Comparison of ENCODE assay signal across 11 cellular contexts in the genomic region with DNA sequence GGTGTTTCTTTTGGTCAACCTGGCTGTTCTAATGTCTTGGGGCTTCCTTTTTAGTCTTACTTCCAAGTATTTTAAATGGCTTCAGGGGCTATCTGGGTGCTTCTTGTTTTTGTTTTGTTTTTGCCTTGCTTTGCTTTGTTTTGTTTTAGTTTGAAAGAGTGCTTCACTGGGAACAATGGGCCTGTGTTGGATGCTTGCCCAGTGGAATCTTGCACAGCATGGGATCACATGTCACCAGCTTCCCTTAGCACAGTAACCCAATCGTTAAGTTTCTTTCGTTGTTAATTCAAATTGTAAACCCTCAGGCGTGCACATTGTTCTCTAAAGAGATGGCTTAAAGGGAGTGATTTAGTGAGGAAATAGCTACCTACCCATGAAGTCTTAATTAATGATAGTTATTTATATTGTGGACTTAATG. TPM values are rescaled to one million over a fixed set of nuclear protein-coding genes. Genes with fewer than 3 reads are reported as not detected.
A peak's percentile ranks its signal among the peaks of the same experiment; 100 is the strongest.
DNase-seq lines count a peak whose midpoint lies in the region; ATAC-seq and TF ChIP-seq lines count a peak whose summit lies in the region.
"Had no signal": no experiment of that assay in that cellular context is flagged by ENCODE, and none has a peak within 500 bp of the region (broad histone marks: within the 10 kb centered on the region; RNA-seq: fewer than 3 reads in every experiment).

No MANE protein-coding gene starts in this region.

- H3K27me3 Mint-ChIP-seq in immature natural killer cell (ENCODE audit: low read depth in 3 of 3) = peaks cover 0 to 2% (median 0%) of the 10 kb centered on the region in 3 donors

- H3K36me3 ChIP-seq in HUES6 (ENCODE audit: control insufficient read depth, insufficient read depth, low read length) (no peaks in the 10 kb centered on the region), Panc1 (ENCODE audit: control insufficient read depth, insufficient read depth, low read length) (no peaks in the 10 kb centered on the region), heart right ventricle (no peaks in the 10 kb centered on the region)

- no TSS peak for BruUV-seq in Panc1 (replicated peaks; lab: Mats Ljungman, UMichigan)

- H3K4me1 ChIP-seq in HUES6 (ENCODE audit: control insufficient read depth, insufficient read depth, low read length) = peaks cover 26% of the 10 kb centered on the region
- H3K4me1 ChIP-seq in Panc1 (ENCODE audit: control insufficient read depth, insufficient read depth, low read length) = no peaks in the 10 kb centered on the region; the same call in 1 of the 2 replicates
- H3K4me1 ChIP-seq in heart right ventricle = peaks cover 0 to 18% (median 12%) of the 10 kb centered on the region in 9 donors

- H3K4me3 ChIP-seq in HUES6 (ENCODE audit: low read depth, low read length) = peak overlapping the region; percentile 22; the same call in 1 of the 2 replicates
- no peak overlapping the region for H3K4me3 ChIP-seq in Panc1 (ENCODE audit: low read depth in 2 of 2, low read length in 2 of 2)
- no peak overlapping the region for H3K4me3 ChIP-seq in heart right ventricle
- H3K4me3 ChIP-seq in retinal pigment epithelial cell (ENCODE audit: low read length) = no peak overlapping the region
- H3K4me3 ChIP-seq: GM12878 had no signal

- no peak overlapping the region for H3K4me3 Mint-ChIP-seq in immature natural killer cell

- no peak for TF ChIP-seq CTCF in Panc1 (IDR thresholded peaks at IDR 0.05)
- no peak for TF ChIP-seq CTCF in heart right ventricle (IDR thresholded peaks at IDR 0.05)
- TF ChIP-seq CTCF in retinal pigment epithelial cell (conservative IDR thresholded peaks at IDR 0.05; ENCODE audit: low read depth, low read length) = no peak

- no peak for DNase-seq in Panc1 (ENCODE audit: low read depth, low spot score)
- DNase-seq in heart right ventricle = peak; percentile 28 to 82
- peak; percentile 47 for DNase-seq in retinal pigment epithelial cell (ENCODE audit: low read depth)
- DNase-seq in immature natural killer cell = no peak
- no peak for DNase-seq in activated CD4-positive, alpha-beta T cell treated with anti-CD3 and anti-CD28 coated beads, Interleukin-2, amount 50 U/mL, for 4 hours
- DNase-seq in KBM-7 = no peak

- peak; percentile 46; the same call in 1 of the 2 replicates for ATAC-seq in Panc1
- ATAC-seq in heart right ventricle = peak; percentile 71 to 95 (median 92)
- no peak for ATAC-seq in GM18511 (IDR thresholded peaks at IDR 0.05; ENCODE audit: unreplicated experiment)
- ATAC-seq: GM12878 had no signal

- in situ Hi-C loops in Panc1 (cut with HindIII; ENCODE audit: low pct_unique_long_range_greater_than_20kb, low sequenced_read_pairs) = no loop called here
- in situ Hi-C loops in KBM-7 (cut with MboI; ENCODE audit: low pct_unique_long_range_greater_than_20kb, low sequenced_read_pairs) = no loop called here

- H3K9me3 ChIP-seq in HUES6 (ENCODE audit: control insufficient read depth, insufficient read depth, low read depth, low read length) = no peaks in the 10 kb centered on the region
- H3K9me3 ChIP-seq in Panc1 (ENCODE audit: control insufficient read depth, insufficient read depth, low read depth, low read length) = no peaks in the 10 kb centered on the region
- no peaks in the 10 kb centered on the region for H3K9me3 ChIP-seq in heart right ventricle

- no peak overlapping the region for H3K9ac ChIP-seq in HUES6 (ENCODE audit: low read length)

- H3K27ac Mint-ChIP-seq in immature natural killer cell = no peak overlapping the region

- no peaks in the 10 kb centered on the region for H3K9me3 Mint-ChIP-seq in immature natural killer cell

- no peaks in the 10 kb centered on the region for H3K4me1 Mint-ChIP-seq in immature natural killer cell

- H3K27ac ChIP-seq in HUES6 (ENCODE audit: low read depth, low read length) (peak overlapping the region; percentile 61; the same call in 1 of the 2 replicates), Panc1 (ENCODE audit: low read length) (no peak overlapping the region), heart right ventricle (peak overlapping the region in 8 of 10 donors; percentile 25 to 76 (median 46))
- H3K27ac ChIP-seq: epithelial cell of prostate, HL-60 had no signal

- H3K27me3 ChIP-seq in HUES6 (ENCODE audit: control insufficient read depth, insufficient read depth, low read length) = peaks cover 4% of the 10 kb centered on the region; the same call in 1 of the 2 replicates
- H3K27me3 ChIP-seq in Panc1 (ENCODE audit: control insufficient read depth, insufficient read depth, low read length) = peaks cover 12% of the 10 kb centered on the region
- H3K27me3 ChIP-seq in heart right ventricle = no peaks in the 10 kb centered on the region

- no peaks in the 10 kb centered on the region for H3K36me3 Mint-ChIP-seq in immature natural killer cell

- CTCF ChIA-PET in Panc1 (lab: Charles Lee) = no interaction called here

- POLR2A ChIA-PET in Panc1 (lab: Charles Lee) = no interaction called here

- WGBS in heart right ventricle, 2 donors = 21 to 30% methylated on average over 3 of the region's 3 CpGs

- intact Hi-C loops in Panc1 (cut with micrococcal nuclease; ENCODE audit: unreplicated experiment) = no loop called here
- intact Hi-C loops in heart right ventricle (cut with DNase I) = loop anchor here in 1 of 10 donors (1.0 to 2.0 kb wide), 2 partner anchors 44 to 188 kb away; no protein-coding TSS in a partner anchor

RNA-seq across cellular contexts. Expression of gene COL17A1, which starts 8.9 kb away (rescaled TPM):
- total RNA-seq in Panc1 (2021; ENCODE audit: unreplicated experiment) = 0.26 TPM
- 0.21 TPM for polyA plus RNA-seq in Panc1 (2012; ENCODE audit: insufficient read length)
- total RNA-seq in heart right ventricle = under 1 TPM in 4 of 10 donors, not detected in 6; 0.10 to 0.39 (median 0.16) TPM
- under 1 TPM; 0.15 to 0.36 TPM for polyA plus RNA-seq in heart right ventricle
- not detected for polyA plus RNA-seq in immature natural killer cell
- total RNA-seq: GM12878 had no signal

RNA-seq across cellular contexts. Expression of gene SFR1, which starts 45.2 kb away (rescaled TPM):
- total RNA-seq in Panc1 (2021; ENCODE audit: unreplicated experiment) (8.4 TPM), heart right ventricle (10 to 100 TPM in 1 of 10 donors, 1 to 10 TPM in 9; 4.4 to 10.4 (median 6.7) TPM)
- 3.4 TPM for polyA plus RNA-seq in Panc1 (2012; ENCODE audit: insufficient read length)
- polyA plus RNA-seq in heart right ventricle (10 to 100 TPM in 1 of 2 donors, 1 to 10 TPM in 1; 7.5 to 12.1 TPM), immature natural killer cell (10 to 100 TPM; 15.7 to 19.0 (median 16.7) TPM)

Comparison
In these comparisons a context has a peak if more than half of its experiments do, and no peak if none do; other contexts are left out.
1. DNase-seq: peak in heart right ventricle (2 of 2) and retinal pigment epithelial cell (single experiment); none in Panc1 (single experiment), immature natural killer cell (0 of 3), activated CD4-positive, alpha-beta T cell treated with anti-CD3 and anti-CD28 coated beads, Interleukin-2, amount 50 U/mL, for 4 hours (0 of 2) and KBM-7 (single experiment).